1 cellular context compared by ENCODE assay signal in genomic region chrX:110311437-110312230, GRCh38.
TF ChIP-seq lines count a peak whose summit lies in the region.

No MANE protein-coding gene starts in this region.

TF ChIP-seq in endothelial cell of umbilical vein, 7 proteins besides CTCF, POLR2A, EP300 and RAD21:
- TF ChIP-seq GATA2 (IDR thresholded peaks at IDR 0.05; ENCODE audit: insufficient read depth, insufficient read length, low read depth, low read length): no peak
- no peak for TF ChIP-seq EZH2 (IDR thresholded peaks at IDR 0.05; ENCODE audit: borderline replicate concordance, low read depth, low read length, severe bottlenecking)
- TF ChIP-seq MYC (IDR thresholded peaks at IDR 0.05; ENCODE audit: low read depth, low read length): no peak
